In genomic region chr10:113162960-113163359, GRCh38 we compare ENCODE assay signal across 1 cellular context.
TF ChIP-seq lines count a peak whose summit lies in the region.

No MANE protein-coding gene starts in this region.

TF ChIP-seq in GM23338, 12 proteins besides CTCF, POLR2A, EP300 and RAD21 (continued from another document):
- TF ChIP-seq ZNF462 (CRISPR knock-in tag; IDR thresholded peaks at IDR 0.05) (no peak), ZNF114 (CRISPR knock-in tag; IDR thresholded peaks at IDR 0.05) (no peak), ETS1 (IDR thresholded peaks at IDR 0.05) (no peak)
